10 cellular contexts compared by ENCODE assay signal in genomic region chr6:155181498-155181897, GRCh38.
DNase-seq lines count a peak whose midpoint lies in the region; ATAC-seq lines count a peak whose summit lies in the region.
"Had no signal": no experiment of that assay in that cellular context is flagged by ENCODE, and none has a peak within 500 bp of the region (broad histone marks: within the 10 kb centered on the region; RNA-seq: fewer than 3 reads in every experiment).

No MANE protein-coding gene starts in this region.

- peak overlapping the region; percentile 21 for H3K27ac Mint-ChIP-seq in stimulated activated naive CD8-positive, alpha-beta T cell treated with anti-CD3 and anti-CD28 coated beads, Interleukin-15, Interleukin-2, amounts not matched to agents 100 ng/mL and 50 ng/mL, for 24 hours
- no peak overlapping the region for H3K27ac Mint-ChIP-seq in activated CD4-positive, alpha-beta memory T cell treated with anti-CD3 and anti-CD28 coated beads, Interleukin-2, amount 10 ng/mL, durations not matched to agents 7 days and 5 days
- H3K27ac Mint-ChIP-seq: brain had no signal

- no peak overlapping the region for H3K4me3 Mint-ChIP-seq in stimulated activated naive CD8-positive, alpha-beta T cell treated with anti-CD3 and anti-CD28 coated beads, Interleukin-15, Interleukin-2, amounts not matched to agents 100 ng/mL and 50 ng/mL, for 24 hours
- H3K4me3 Mint-ChIP-seq in activated CD4-positive, alpha-beta memory T cell treated with anti-CD3 and anti-CD28 coated beads, Interleukin-2, amount 10 ng/mL, durations not matched to agents 7 days and 5 days = no peak overlapping the region
- H3K4me3 Mint-ChIP-seq: brain had no signal

- no peak for ATAC-seq in stimulated activated naive CD8-positive, alpha-beta T cell treated with anti-CD3 and anti-CD28 coated beads, Interleukin-15, Interleukin-2, amounts not matched to agents 100 U/mL and 50 U/mL, for 24 hours
- ATAC-seq in HG02678 (IDR thresholded peaks at IDR 0.05; ENCODE audit: unreplicated experiment) (peak; percentile 81), HG03521 (IDR thresholded peaks at IDR 0.05; ENCODE audit: unreplicated experiment) (peak; percentile 72)
- ATAC-seq: sciatic nerve had no signal

- no peaks in the 10 kb centered on the region for H3K27me3 Mint-ChIP-seq in stimulated activated naive CD8-positive, alpha-beta T cell treated with anti-CD3 and anti-CD28 coated beads, Interleukin-15, Interleukin-2, amounts not matched to agents 100 ng/mL and 50 ng/mL, for 24 hours
- no peaks in the 10 kb centered on the region for H3K27me3 Mint-ChIP-seq in activated CD4-positive, alpha-beta memory T cell treated with anti-CD3 and anti-CD28 coated beads, Interleukin-2, amount 10 ng/mL, durations not matched to agents 7 days and 5 days

- POLR2A ChIA-PET in activated CD4-positive, alpha-beta memory T cell treated with anti-CD3 and anti-CD28 coated beads, Interleukin-2, amount 10 ng/mL, durations not matched to agents 7 days and 5 days (lab: Charles Lee) = interaction anchor here (1.1 kb wide), 1 partner anchor 10 kb away, joined by 3 read pairs; no protein-coding TSS in a partner anchor

- no peak overlapping the region for H3K4me3 ChIP-seq in MG63

- H3K36me3 ChIP-seq in MG63 = no peaks in the 10 kb centered on the region

- CTCF ChIA-PET in activated CD4-positive, alpha-beta memory T cell treated with anti-CD3 and anti-CD28 coated beads, Interleukin-2, amount 10 ng/mL, durations not matched to agents 7 days and 5 days (lab: Charles Lee) = no interaction called here

- no peaks in the 10 kb centered on the region for H3K9me3 Mint-ChIP-seq in stimulated activated naive CD8-positive, alpha-beta T cell treated with anti-CD3 and anti-CD28 coated beads, Interleukin-15, Interleukin-2, amounts not matched to agents 100 ng/mL and 50 ng/mL, for 24 hours
- no peaks in the 10 kb centered on the region for H3K9me3 Mint-ChIP-seq in activated CD4-positive, alpha-beta memory T cell treated with anti-CD3 and anti-CD28 coated beads, Interleukin-2, amount 10 ng/mL, durations not matched to agents 7 days and 5 days
- H3K9me3 Mint-ChIP-seq: brain had no signal

- no peaks in the 10 kb centered on the region for H3K27me3 ChIP-seq in MG63

- peaks cover 30% of the 10 kb centered on the region for H3K4me1 Mint-ChIP-seq in stimulated activated naive CD8-positive, alpha-beta T cell treated with anti-CD3 and anti-CD28 coated beads, Interleukin-15, Interleukin-2, amounts not matched to agents 100 ng/mL and 50 ng/mL, for 24 hours (ENCODE audit: low read depth)
- H3K4me1 Mint-ChIP-seq in activated CD4-positive, alpha-beta memory T cell treated with anti-CD3 and anti-CD28 coated beads, Interleukin-2, amount 10 ng/mL, durations not matched to agents 7 days and 5 days = peaks cover 16% of the 10 kb centered on the region

- H3K9me3 ChIP-seq in MG63 = no peaks in the 10 kb centered on the region

- H3K36me3 Mint-ChIP-seq in stimulated activated naive CD8-positive, alpha-beta T cell treated with anti-CD3 and anti-CD28 coated beads, Interleukin-15, Interleukin-2, amounts not matched to agents 100 ng/mL and 50 ng/mL, for 24 hours (ENCODE audit: low read depth) = peaks cover 17% of the 10 kb centered on the region
- no peaks in the 10 kb centered on the region for H3K36me3 Mint-ChIP-seq in activated CD4-positive, alpha-beta memory T cell treated with anti-CD3 and anti-CD28 coated beads, Interleukin-2, amount 10 ng/mL, durations not matched to agents 7 days and 5 days (ENCODE audit: low read depth)

- DNase-seq in stimulated activated naive CD8-positive, alpha-beta T cell treated with anti-CD3 and anti-CD28 coated beads, Interleukin-15, Interleukin-2, amounts not matched to agents 100 U/mL and 50 U/mL, for 24 hours = no peak
- no peak for DNase-seq in activated CD4-positive, alpha-beta memory T cell treated with anti-CD3 and anti-CD28 coated beads, Interleukin-2, amount 10 ng/mL, durations not matched to agents 7 days and 5 days
- no peak for DNase-seq in HPDE6-E6E7 (ENCODE audit: extremely low spot score)
- DNase-seq in MG63 = no peak
- DNase-seq in NCI-H524 treated with DMSO at 0.1 percent for 48 hours (lab: John Stamatoyannopoulos, UW) = no peak
